10 cellular contexts compared by ENCODE assay signal in genomic region chr2:209933499-209934458, GRCh38.
A peak's percentile ranks its signal among the peaks of the same experiment; 100 is the strongest.
DNase-seq lines count a peak whose midpoint lies in the region; ATAC-seq lines count a peak whose summit lies in the region.
"Had no signal": no experiment of that assay in that cellular context is flagged by ENCODE, and none has a peak within 500 bp of the region (broad histone marks: within the 10 kb centered on the region; RNA-seq: fewer than 3 reads in every experiment).

No MANE protein-coding gene starts in this region.

- H3K4me3 ChIP-seq in skeletal muscle satellite cell (ENCODE audit: low read length) = peak overlapping the region; percentile 60
- H3K4me3 ChIP-seq: GM12878 had no signal

- H3K4me1 ChIP-seq in skeletal muscle satellite cell (ENCODE audit: control insufficient read depth, insufficient read depth, low read length) = peaks cover 9% of the 10 kb centered on the region

- H3K36me3 ChIP-seq in skeletal muscle satellite cell (ENCODE audit: insufficient read depth, low read length) = no peaks in the 10 kb centered on the region

- no peak overlapping the region for H3K9ac ChIP-seq in skeletal muscle satellite cell (ENCODE audit: low read depth, low read length)

- no peaks in the 10 kb centered on the region for H3K27me3 ChIP-seq in skeletal muscle satellite cell (ENCODE audit: control insufficient read depth, insufficient read depth, low read length)

- H3K9me3 ChIP-seq in skeletal muscle satellite cell (replicated peaks; ENCODE audit: low read length) = no peaks in the 10 kb centered on the region

- H3K4me2 ChIP-seq in skeletal muscle satellite cell (ENCODE audit: low read length) = peak overlapping the region; percentile 80

- ATAC-seq in HG03571 (IDR thresholded peaks at IDR 0.05; ENCODE audit: unreplicated experiment) = no peak
- ATAC-seq: GM12878 had no signal

- peak; percentile 66 for DNase-seq in HCEC 1CT
- DNase-seq in anterior cingulate cortex (lab: John Stamatoyannopoulos, UW) = peak in 35 of 58 donors; percentile 4 to 93 (median 45)
- DNase-seq in hippocampal formation (lab: John Stamatoyannopoulos, UW) = peak; percentile 27 to 95
- no peak for DNase-seq in SHP77 treated with DMSO at 0.1 percent for 48 hours (lab: John Stamatoyannopoulos, UW)
- DNase-seq in KG1 (lab: John Stamatoyannopoulos, UW) = no peak
- no peak for DNase-seq in T1000 (lab: John Stamatoyannopoulos, UW)
- DNase-seq: activated naive CD4-positive, alpha-beta T cell treated with anti-CD3 and anti-CD28 coated beads, Interleukin-2, amount 50 U/mL, for 16 hours had no signal

Comparison
In these comparisons a context has a peak if more than half of its experiments do, and no peak if none do; other contexts are left out.
1. DNase-seq: peak in HCEC 1CT (single experiment), anterior cingulate cortex (35 of 58) and hippocampal formation (2 of 2); none in SHP77 treated with DMSO at 0.1 percent for 48 hours (single experiment), KG1 (single experiment) and T1000 (single experiment).